Comparison of ENCODE assay signal across 21 cellular contexts in genomic region chr9:11722957-11723356, GRCh38.
"Had no signal": no experiment of that assay in that cellular context is flagged by ENCODE, and none has a peak within 500 bp of the region (broad histone marks: within the 10 kb centered on the region; RNA-seq: fewer than 3 reads in every experiment).

No MANE protein-coding gene starts in this region.

- DNase-seq: colonic mucosa; cortex of kidney; effector CD8-positive, alpha-beta T cell; effector memory CD8-positive, alpha-beta T cell; esophagus squamous epithelium; foreskin fibroblast; foreskin melanocyte; gastrocnemius medialis; glutamatergic neuron; head of caudate nucleus; heart right ventricle; hippocampal formation; left cardiac atrium; left lung; left ventricle myocardium superior; lower lobe of right lung; mesenchymal stem cell; midbrain; naive thymus-derived CD4-positive, alpha-beta T cell; natural killer cell had no signal

- H3K27ac ChIP-seq: colonic mucosa, esophagus squamous epithelium, gastrocnemius medialis, heart right ventricle, left lung, lower lobe of right lung had no signal

- H3K4me1 ChIP-seq: colonic mucosa, esophagus squamous epithelium, gastrocnemius medialis, heart right ventricle, left lung, lower lobe of right lung had no signal

- H3K36me3 Mint-ChIP-seq: naive thymus-derived CD4-positive, alpha-beta T cell had no signal

- H3K27me3 ChIP-seq: colonic mucosa, esophagus squamous epithelium, gastrocnemius medialis, heart right ventricle, left lung had no signal

- H3K27ac Mint-ChIP-seq: dendritic cell treated with granulocyte-macrophage colony-stimulating factor and Interleukin-4, amounts not matched to agents 40 ng/mL and 50 ng/mL, for 4 days; effector memory CD8-positive, alpha-beta T cell; naive thymus-derived CD4-positive, alpha-beta T cell; natural killer cell had no signal

- H3K9me3 ChIP-seq: colonic mucosa, esophagus squamous epithelium, gastrocnemius medialis, lower lobe of right lung had no signal

- H3K36me3 ChIP-seq: colonic mucosa, esophagus squamous epithelium, gastrocnemius medialis, heart right ventricle, left lung, lower lobe of right lung had no signal

- H3K4me3 ChIP-seq: colonic mucosa, esophagus squamous epithelium, gastrocnemius medialis, heart right ventricle, left lung, lower lobe of right lung had no signal

- H3K4me3 Mint-ChIP-seq: dendritic cell treated with granulocyte-macrophage colony-stimulating factor and Interleukin-4, amounts not matched to agents 40 ng/mL and 50 ng/mL, for 4 days; effector memory CD8-positive, alpha-beta T cell; naive thymus-derived CD4-positive, alpha-beta T cell; natural killer cell had no signal

- H3K4me1 Mint-ChIP-seq: naive thymus-derived CD4-positive, alpha-beta T cell; natural killer cell had no signal

- ATAC-seq: effector memory CD8-positive, alpha-beta T cell; gastrocnemius medialis; heart right ventricle; left cardiac atrium; left lung; left ventricle myocardium superior; lower lobe of right lung; naive thymus-derived CD4-positive, alpha-beta T cell; natural killer cell had no signal

- H3K27me3 Mint-ChIP-seq: dendritic cell treated with granulocyte-macrophage colony-stimulating factor and Interleukin-4, amounts not matched to agents 40 ng/mL and 50 ng/mL, for 4 days; effector memory CD8-positive, alpha-beta T cell; naive thymus-derived CD4-positive, alpha-beta T cell had no signal
